ENCODE assay signal across 11 cellular contexts in the genomic region with DNA sequence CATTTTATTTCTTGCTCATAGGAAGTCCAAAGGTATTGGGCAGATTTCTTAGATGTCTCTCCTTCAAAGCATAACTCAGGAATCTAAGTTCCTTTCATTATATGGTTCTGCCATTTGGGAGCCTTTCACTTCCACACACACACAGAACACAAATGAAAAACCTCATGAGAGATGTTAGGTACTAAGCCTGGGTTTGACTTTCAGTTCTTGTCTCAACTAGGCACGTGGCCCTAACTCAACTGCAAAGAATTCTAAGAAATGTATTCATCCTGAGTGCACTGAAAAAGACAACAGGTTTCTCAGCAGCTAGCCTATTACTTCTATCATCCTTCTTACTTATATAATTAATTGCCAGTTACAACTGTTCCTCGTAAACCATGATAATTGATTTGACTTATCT.
A peak's percentile ranks its signal among the peaks of the same experiment; 100 is the strongest.
DNase-seq lines count a peak whose midpoint lies in the region; ATAC-seq lines count a peak whose summit lies in the region.
"Had no signal": no experiment of that assay in that cellular context is flagged by ENCODE, and none has a peak within 500 bp of the region (broad histone marks: within the 10 kb centered on the region; RNA-seq: fewer than 3 reads in every experiment).

No MANE protein-coding gene starts in this region.

- peak; percentile 81 for ATAC-seq in GM21717 (IDR thresholded peaks at IDR 0.05; ENCODE audit: unreplicated experiment)
- peak; percentile 71 for ATAC-seq in HG03520 (IDR thresholded peaks at IDR 0.05; ENCODE audit: unreplicated experiment)
- peak; percentile 86 for ATAC-seq in stimulated activated memory B cell treated with anti-CD40 and anti-IgM and Interleukin-4, amounts not matched to agents 10 μg/mL and 1 μg/mL and 100 μg/mL, for 72 hours
- ATAC-seq: heart left ventricle had no signal

- H3K4me3 Mint-ChIP-seq in activated naive CD4-positive, alpha-beta T cell treated with anti-CD3 and anti-CD28 coated beads for 36 hours = no peak overlapping the region
- H3K4me3 Mint-ChIP-seq in stimulated activated memory B cell treated with anti-CD40 and anti-IgM and Interleukin-4, amounts not matched to agents 10 μg/mL and 1 μg/mL and 100 μg/mL, for 72 hours = peak overlapping the region; percentile 26
- H3K4me3 Mint-ChIP-seq: dendritic cell treated with granulocyte-macrophage colony-stimulating factor and Interleukin-4, amounts not matched to agents 40 ng/mL and 50 ng/mL, for 4 days had no signal

- intact Hi-C loops in activated naive CD4-positive, alpha-beta T cell treated with anti-CD3 and anti-CD28 coated beads for 36 hours (cut with micrococcal nuclease) = loop anchor here (1.0 to 5.0 kb wide), 6 partner anchors 49 to 747 kb away; a partner anchor contains a TSS

- peak; percentile 22 for DNase-seq in activated naive CD4-positive, alpha-beta T cell treated with anti-CD3 and anti-CD28 coated beads for 36 hours
- DNase-seq in activated naive CD4-positive, alpha-beta T cell (lab: John Stamatoyannopoulos, UW) = no peak
- DNase-seq in substantia nigra (lab: John Stamatoyannopoulos, UW) = no peak
- DNase-seq in AML-193 (lab: John Stamatoyannopoulos, UW) = no peak
- no peak for DNase-seq in cerebellar nuclear complex (lab: John Stamatoyannopoulos, UW)
- DNase-seq: heart left ventricle, NCI-H1694 treated with DMSO at 0.1 percent for 48 hours had no signal

- H3K27me3 Mint-ChIP-seq in activated naive CD4-positive, alpha-beta T cell treated with anti-CD3 and anti-CD28 coated beads for 36 hours (ENCODE audit: low read depth) = no peaks in the 10 kb centered on the region
- no peaks in the 10 kb centered on the region for H3K27me3 Mint-ChIP-seq in stimulated activated memory B cell treated with anti-CD40 and anti-IgM and Interleukin-4, amounts not matched to agents 10 μg/mL and 1 μg/mL and 100 μg/mL, for 72 hours
- H3K27me3 Mint-ChIP-seq: dendritic cell treated with granulocyte-macrophage colony-stimulating factor and Interleukin-4, amounts not matched to agents 40 ng/mL and 50 ng/mL, for 4 days had no signal

- peaks cover 31% of the 10 kb centered on the region for H3K4me1 Mint-ChIP-seq in activated naive CD4-positive, alpha-beta T cell treated with anti-CD3 and anti-CD28 coated beads for 36 hours (ENCODE audit: low read depth)
- peaks cover 39% of the 10 kb centered on the region for H3K4me1 Mint-ChIP-seq in stimulated activated memory B cell treated with anti-CD40 and anti-IgM and Interleukin-4, amounts not matched to agents 10 μg/mL and 1 μg/mL and 100 μg/mL, for 72 hours

- CTCF ChIA-PET in activated naive CD4-positive, alpha-beta T cell treated with anti-CD3 and anti-CD28 coated beads for 36 hours (lab: Charles Lee) = interaction anchor here (0.7 to 3.2 kb wide), 17 partner anchors 12 to 353 kb away, joined by 3 to 20 read pairs (median 4); a partner anchor contains a TSS

- no peak overlapping the region for H3K27ac ChIP-seq in substantia nigra (ENCODE audit: low read depth, low read length, poor library complexity, severe bottlenecking)
- H3K27ac ChIP-seq: heart left ventricle had no signal

- H3K27ac Mint-ChIP-seq in activated naive CD4-positive, alpha-beta T cell treated with anti-CD3 and anti-CD28 coated beads for 36 hours = no peak overlapping the region
- peak overlapping the region; percentile 88 for H3K27ac Mint-ChIP-seq in stimulated activated memory B cell treated with anti-CD40 and anti-IgM and Interleukin-4, amounts not matched to agents 10 μg/mL and 1 μg/mL and 100 μg/mL, for 72 hours
- H3K27ac Mint-ChIP-seq: dendritic cell treated with granulocyte-macrophage colony-stimulating factor and Interleukin-4, amounts not matched to agents 40 ng/mL and 50 ng/mL, for 4 days had no signal

- H3K36me3 Mint-ChIP-seq in activated naive CD4-positive, alpha-beta T cell treated with anti-CD3 and anti-CD28 coated beads for 36 hours (ENCODE audit: low read depth) = no peaks in the 10 kb centered on the region
- no peaks in the 10 kb centered on the region for H3K36me3 Mint-ChIP-seq in stimulated activated memory B cell treated with anti-CD40 and anti-IgM and Interleukin-4, amounts not matched to agents 10 μg/mL and 1 μg/mL and 100 μg/mL, for 72 hours

- H3K9me3 Mint-ChIP-seq in activated naive CD4-positive, alpha-beta T cell treated with anti-CD3 and anti-CD28 coated beads for 36 hours = no peaks in the 10 kb centered on the region
- H3K9me3 Mint-ChIP-seq in stimulated activated memory B cell treated with anti-CD40 and anti-IgM and Interleukin-4, amounts not matched to agents 10 μg/mL and 1 μg/mL and 100 μg/mL, for 72 hours = no peaks in the 10 kb centered on the region
- H3K9me3 Mint-ChIP-seq: dendritic cell treated with granulocyte-macrophage colony-stimulating factor and Interleukin-4, amounts not matched to agents 40 ng/mL and 50 ng/mL, for 4 days had no signal
